29 cellular contexts compared by ENCODE assay signal in the genomic region with DNA sequence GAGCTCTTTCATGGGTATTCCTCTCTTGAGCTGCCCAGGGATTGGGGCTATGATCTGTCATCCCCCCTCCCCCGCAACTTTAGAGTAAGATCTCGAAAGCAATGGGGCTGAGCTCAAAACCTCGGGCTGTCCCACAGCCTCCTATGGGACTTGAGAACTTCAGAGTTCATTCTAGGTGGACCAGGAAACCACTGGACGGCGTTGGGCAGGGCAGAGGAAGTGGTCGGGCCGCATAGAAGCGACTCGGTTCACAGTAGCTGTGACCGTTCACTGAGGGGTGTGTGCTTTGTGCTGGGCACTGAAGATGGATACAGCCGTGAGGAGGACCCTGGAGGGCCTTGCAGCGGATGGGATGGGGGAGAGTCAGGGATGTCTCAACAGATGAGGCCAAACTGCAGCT.
DNase-seq lines count a peak whose midpoint lies in the region; ATAC-seq and TF ChIP-seq lines count a peak whose summit lies in the region.
"Had no signal": no experiment of that assay in that cellular context is flagged by ENCODE, and none has a peak within 500 bp of the region (broad histone marks: within the 10 kb centered on the region; RNA-seq: fewer than 3 reads in every experiment).

No MANE protein-coding gene starts in this region.

- peaks cover 43% of the 10 kb centered on the region for H3K36me3 Mint-ChIP-seq in dendritic cell treated with granulocyte-macrophage colony-stimulating factor and Interleukin-4, amounts not matched to agents 40 ng/mL and 50 ng/mL, for 4 days (ENCODE audit: low read depth)
- no peaks in the 10 kb centered on the region for H3K36me3 Mint-ChIP-seq in neural progenitor cell
- H3K36me3 Mint-ChIP-seq: activated CD8-positive, alpha-beta memory T cell treated with anti-CD3 and anti-CD28 coated beads, Interleukin-2, amount 10 ng/mL, durations not matched to agents 7 days and 5 days had no signal

- DNase-seq in GM13976 (ENCODE audit: low spot score) (peak; percentile 45), neural progenitor cell (ENCODE audit: low spot score) (no peak), aorta (peak; percentile 47 to 52), left cardiac atrium (no peak)
- no peak for DNase-seq in effector memory CD4-positive, alpha-beta T cell
- DNase-seq: activated CD4-positive, alpha-beta T cell treated with anti-CD3 and anti-CD28 coated beads, Interleukin-2, amount 50 U/mL, for 4 hours; activated CD8-positive, alpha-beta memory T cell treated with anti-CD3 and anti-CD28 coated beads, Interleukin-2, amount 10 ng/mL, durations not matched to agents 7 days and 5 days; activated T-cell treated with anti-CD3 and anti-CD28 coated beads, Interleukin-2, amount 50 U/mL, for 4 hours; BE2C; central memory CD4-positive, alpha-beta T cell; glutamatergic neuron; left ventricle myocardium inferior; mesendoderm; MM.1S; NCI-H1436; NCI-H2081 treated with DMSO at 0.1 percent for 48 hours; NCI-H226; NCI-H774; occipital lobe; SHP77 treated with DMSO at 0.1 percent for 48 hours; stimulated activated CD4-positive, alpha-beta T cell treated with anti-CD3 and anti-CD28 coated beads, Interleukin-4, amount 100 ng/mL, for 4 hours; T-helper 2 cell; uterus had no signal

- H3K9me3 ChIP-seq in neural progenitor cell (ENCODE audit: low read depth): no peaks in the 10 kb centered on the region
- H3K9me3 ChIP-seq in aorta (ENCODE audit: control insufficient read depth, low read length): no peaks in the 10 kb centered on the region
- no peaks in the 10 kb centered on the region for H3K9me3 ChIP-seq in effector memory CD4-positive, alpha-beta T cell (ENCODE audit: control insufficient read depth, low read length)
- H3K9me3 ChIP-seq: BE2C, left ventricle myocardium inferior, suprapubic skin, uterus had no signal

- H3K79me2 ChIP-seq in neural progenitor cell (ENCODE audit: low read depth): no peaks in the 10 kb centered on the region

- H3K36me3 ChIP-seq in neural progenitor cell: no peaks in the 10 kb centered on the region
- no peaks in the 10 kb centered on the region for H3K36me3 ChIP-seq in aorta (ENCODE audit: control insufficient read depth in 1 of 2, insufficient read depth in 2 of 2, low read length in 1 of 2)
- no peaks in the 10 kb centered on the region for H3K36me3 ChIP-seq in effector memory CD4-positive, alpha-beta T cell (ENCODE audit: control insufficient read depth, insufficient read depth, low read length)
- H3K36me3 ChIP-seq: BE2C, left ventricle myocardium inferior, suprapubic skin, uterus had no signal

- H3K4me1 ChIP-seq in neural progenitor cell (no peaks in the 10 kb centered on the region), aorta (ENCODE audit: control insufficient read depth in 1 of 2, insufficient read depth in 2 of 2, low read length in 2 of 2) (no peaks in the 10 kb centered on the region)
- no peaks in the 10 kb centered on the region for H3K4me1 ChIP-seq in effector memory CD4-positive, alpha-beta T cell (ENCODE audit: control insufficient read depth, insufficient read depth, low read length, poor library complexity, severe bottlenecking)
- H3K4me1 ChIP-seq: BE2C, suprapubic skin, uterus had no signal

- intact Hi-C loops in dendritic cell treated with granulocyte-macrophage colony-stimulating factor and Interleukin-4, amounts not matched to agents 40 ng/mL and 50 ng/mL, for 4 days (cut with micrococcal nuclease): no loop called here
- intact Hi-C loops in aorta (cut with DNase I) (no loop called here), left cardiac atrium (cut with DNase I) (no loop called here)

- no peak overlapping the region for H3K4me2 ChIP-seq in neural progenitor cell
- H3K4me2 ChIP-seq: KMS-11 had no signal

- H3K27me3 ChIP-seq in neural progenitor cell (no peaks in the 10 kb centered on the region), aorta (ENCODE audit: control insufficient read depth in 1 of 2, insufficient read depth in 2 of 2, low read length in 1 of 2) (no peaks in the 10 kb centered on the region)
- H3K27me3 ChIP-seq in effector memory CD4-positive, alpha-beta T cell (replicated peaks; ENCODE audit: control insufficient read depth, insufficient read depth, low read length, poor library complexity, severe bottlenecking): no peaks in the 10 kb centered on the region
- H3K27me3 ChIP-seq: BE2C, suprapubic skin, uterus had no signal

- H3K9me3 Mint-ChIP-seq in dendritic cell treated with granulocyte-macrophage colony-stimulating factor and Interleukin-4, amounts not matched to agents 40 ng/mL and 50 ng/mL, for 4 days: no peaks in the 10 kb centered on the region
- no peaks in the 10 kb centered on the region for H3K9me3 Mint-ChIP-seq in neural progenitor cell
- H3K9me3 Mint-ChIP-seq: activated T-cell treated with anti-CD3 and anti-CD28 coated beads, Interleukin-2, amount 50 U/mL, for 4 hours had no signal

- H3K27ac Mint-ChIP-seq in dendritic cell treated with granulocyte-macrophage colony-stimulating factor and Interleukin-4, amounts not matched to agents 40 ng/mL and 50 ng/mL, for 4 days: peak overlapping the region; percentile 28
- H3K27ac Mint-ChIP-seq in neural progenitor cell: peak overlapping the region; percentile 38
- H3K27ac Mint-ChIP-seq: activated CD8-positive, alpha-beta memory T cell treated with anti-CD3 and anti-CD28 coated beads, Interleukin-2, amount 10 ng/mL, durations not matched to agents 7 days and 5 days had no signal

- no peak overlapping the region for H3K4me3 Mint-ChIP-seq in dendritic cell treated with granulocyte-macrophage colony-stimulating factor and Interleukin-4, amounts not matched to agents 40 ng/mL and 50 ng/mL, for 4 days
- no peak overlapping the region for H3K4me3 Mint-ChIP-seq in neural progenitor cell
- H3K4me3 Mint-ChIP-seq: activated CD8-positive, alpha-beta memory T cell treated with anti-CD3 and anti-CD28 coated beads, Interleukin-2, amount 10 ng/mL, durations not matched to agents 7 days and 5 days; activated T-cell treated with anti-CD3 and anti-CD28 coated beads, Interleukin-2, amount 50 U/mL, for 4 hours had no signal

- no peaks in the 10 kb centered on the region for H3F3A ChIP-seq in neural progenitor cell (ENCODE audit: low read depth)

- H3K27ac ChIP-seq in neural progenitor cell: no peak overlapping the region
- H3K27ac ChIP-seq in aorta (ENCODE audit: low read depth in 1 of 2, low read length in 2 of 2): no peak overlapping the region
- H3K27ac ChIP-seq in effector memory CD4-positive, alpha-beta T cell (ENCODE audit: insufficient read depth, low read length, poor library complexity, severe bottlenecking): no peak overlapping the region
- H3K27ac ChIP-seq: KMS-11, left ventricle myocardium inferior, suprapubic skin, uterus had no signal

- H2AFZ ChIP-seq in neural progenitor cell (replicated peaks): no peak overlapping the region

- no peak for ATAC-seq in aorta (ENCODE audit: low FRiP score)
- ATAC-seq in left cardiac atrium: no peak
- ATAC-seq in HG02642 (IDR thresholded peaks at IDR 0.05; ENCODE audit: poor library complexity, unreplicated experiment): no peak
- ATAC-seq: activated CD4-positive, CD25-positive, alpha-beta regulatory T cell treated with anti-CD3 and anti-CD28 coated beads, Interleukin-2, amount 50 U/mL, for 24 hours; activated CD8-positive, alpha-beta memory T cell treated with anti-CD3 and anti-CD28 coated beads, Interleukin-2, amount 10 ng/mL, durations not matched to agents 7 days and 5 days; activated T-cell treated with anti-CD3 and anti-CD28 coated beads, Interleukin-2, amount 50 U/mL, for 4 hours; esophagus mucosa had no signal

- H3K4me1 Mint-ChIP-seq in dendritic cell treated with granulocyte-macrophage colony-stimulating factor and Interleukin-4, amounts not matched to agents 40 ng/mL and 50 ng/mL, for 4 days (ENCODE audit: low read depth): peaks cover 71% of the 10 kb centered on the region
- H3K4me1 Mint-ChIP-seq in neural progenitor cell: peaks cover 26% of the 10 kb centered on the region

- H3K4me3 ChIP-seq in neural progenitor cell (no peak overlapping the region), aorta (ENCODE audit: low read length in 2 of 2) (no peak overlapping the region)
- no peak overlapping the region for H3K4me3 ChIP-seq in effector memory CD4-positive, alpha-beta T cell (ENCODE audit: insufficient read depth, low read depth, low read length, poor library complexity, severe bottlenecking)
- H3K4me3 ChIP-seq: left ventricle myocardium inferior, suprapubic skin, uterus had no signal

- no peaks in the 10 kb centered on the region for H3K27me3 Mint-ChIP-seq in dendritic cell treated with granulocyte-macrophage colony-stimulating factor and Interleukin-4, amounts not matched to agents 40 ng/mL and 50 ng/mL, for 4 days
- no peaks in the 10 kb centered on the region for H3K27me3 Mint-ChIP-seq in neural progenitor cell (ENCODE audit: insufficient read depth, low read depth)
- H3K27me3 Mint-ChIP-seq: activated CD8-positive, alpha-beta memory T cell treated with anti-CD3 and anti-CD28 coated beads, Interleukin-2, amount 10 ng/mL, durations not matched to agents 7 days and 5 days had no signal

- no peak overlapping the region for H3K9ac ChIP-seq in neural progenitor cell
- H3K9ac ChIP-seq: KMS-11 had no signal

- 92% methylated on average over 12 of the region's 12 CpGs for WGBS in aorta, 2 donors

- H4K20me1 ChIP-seq in neural progenitor cell (ENCODE audit: low read depth): no peaks in the 10 kb centered on the region

- in situ Hi-C loops in GM13976 (cut with MboI; ENCODE audit: low sequenced_read_pairs, unreplicated experiment): no loop called here

- TF ChIP-seq CTCF in GM13976 (IDR thresholded peaks at IDR 0.05; ENCODE audit: borderline replicate concordance, control extremely low read depth, extremely low read depth, insufficient read depth, missing control alignments): no peak
- no peak for TF ChIP-seq CTCF in neural progenitor cell (IDR thresholded peaks at IDR 0.05)

Comparison
In these comparisons a context has a peak if more than half of its experiments do, and no peak if none do; other contexts are left out.
1. DNase-seq: peak in GM13976 (single experiment) and aorta (2 of 2); none in neural progenitor cell (single experiment), effector memory CD4-positive, alpha-beta T cell (0 of 3) and left cardiac atrium (single experiment).